In the genomic region with DNA sequence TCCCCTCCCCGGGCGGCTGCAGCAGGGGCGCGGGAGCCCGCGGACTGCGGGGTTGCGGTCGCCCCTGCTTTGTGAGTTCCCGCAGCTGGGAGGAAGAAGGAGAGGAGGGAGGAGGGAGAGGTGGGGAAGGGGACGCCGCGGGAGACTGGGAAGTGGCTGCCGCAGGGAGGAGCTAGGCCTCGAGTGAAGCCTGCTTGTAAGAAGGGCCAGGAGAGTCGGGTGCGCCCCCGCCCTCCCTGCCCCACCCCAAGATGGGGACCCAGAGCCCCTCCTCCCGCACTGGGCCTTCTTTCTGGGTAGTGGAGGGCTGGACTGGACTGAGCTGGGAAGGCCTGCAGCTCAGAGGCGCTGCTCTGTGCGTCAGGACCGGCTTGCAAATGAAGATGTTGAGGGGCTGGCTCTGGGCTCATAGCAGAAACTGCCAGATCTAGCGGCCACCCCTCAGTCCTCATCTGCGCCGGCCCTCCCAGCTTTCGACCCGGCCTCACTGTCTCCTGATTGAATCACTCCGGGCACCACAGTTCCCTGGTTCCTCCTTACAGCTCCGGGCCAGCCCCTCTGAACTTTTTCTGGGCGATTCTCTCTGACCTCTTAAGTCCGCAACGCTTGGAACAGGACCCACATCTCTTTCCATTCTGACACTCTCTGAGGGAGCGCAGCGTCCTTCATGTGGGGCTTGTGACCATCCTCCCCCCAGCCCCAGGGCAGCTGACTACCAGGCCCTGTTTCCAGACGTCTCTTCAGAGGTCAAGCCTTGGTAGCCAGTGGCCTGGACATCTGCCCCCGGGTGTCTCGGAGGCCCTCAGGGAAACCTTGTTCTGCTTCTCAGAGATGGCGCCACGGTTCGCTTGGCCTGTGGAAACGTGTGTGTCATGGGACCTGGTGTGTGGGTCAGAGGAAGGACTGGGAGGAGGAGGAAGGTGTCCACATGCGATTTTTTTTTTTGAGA, we compare ENCODE assay signal across 8 cellular contexts. TPM values are rescaled to one million over a fixed set of nuclear protein-coding genes. Genes with fewer than 3 reads are reported as not detected.
DNase-seq lines count a peak whose midpoint lies in the region; ATAC-seq, FAIRE-seq and TF ChIP-seq lines count a peak whose summit lies in the region.

No MANE protein-coding gene starts in this region.

- FAIRE-seq in bronchial epithelial cell (lab: Jason Lieb, UNC), result no peak

- ATAC-seq in GM18511 (IDR thresholded peaks at IDR 0.05; ENCODE audit: unreplicated experiment), result peak; percentile 42
- no peak for ATAC-seq in GM21367 (IDR thresholded peaks at IDR 0.05; ENCODE audit: unreplicated experiment)
- no peak for ATAC-seq in HG02870 (IDR thresholded peaks at IDR 0.05; ENCODE audit: unreplicated experiment)

- no peaks in the 10 kb centered on the region for H3K27me3 ChIP-seq in bronchial epithelial cell (ENCODE audit: control insufficient read depth, insufficient read depth, low read length)

- no peaks in the 10 kb centered on the region for H3K36me3 ChIP-seq in bronchial epithelial cell (ENCODE audit: control insufficient read depth, insufficient read depth, low read length)

- H3K4me3 ChIP-seq in bronchial epithelial cell (ENCODE audit: low read depth, low read length) (peak overlapping the region; percentile 66), iPS-18c (ENCODE audit: insufficient read depth, low read depth, low read length) (peak overlapping the region; percentile 89), retinal pigment epithelial cell (ENCODE audit: low read length) (peak overlapping the region; percentile 58)

- TF ChIP-seq CTCF in bronchial epithelial cell (IDR thresholded peaks at IDR 0.05; ENCODE audit: insufficient read depth, low read length, severe bottlenecking), result no peak
- TF ChIP-seq CTCF in retinal pigment epithelial cell (conservative IDR thresholded peaks at IDR 0.05; ENCODE audit: low read depth, low read length), result no peak

- peaks cover 3% of the 10 kb centered on the region for H3K9me3 ChIP-seq in iPS-18c (ENCODE audit: control insufficient read depth, insufficient read depth, low read length)

- DNase-seq in AG08395 (ENCODE audit: low spot score), result peak; percentile 73
- DNase-seq in NCI-H82 treated with DMSO at 0.1 percent for 48 hours (lab: John Stamatoyannopoulos, UW; ENCODE audit: unreplicated experiment), result peak; percentile 4
- DNase-seq in bronchial epithelial cell (ENCODE audit: low read depth), result no peak
- no peak for DNase-seq in retinal pigment epithelial cell (ENCODE audit: low read depth)

RNA-seq across cellular contexts. Expression of gene SERPINH1, which starts 21.9 kb away (rescaled TPM):
- total RNA-seq in bronchial epithelial cell, result 80.8 and 86.9 TPM in 2 replicates

RNA-seq across cellular contexts. Expression of gene GDPD5, which starts 58.2 kb away (rescaled TPM):
- 0.13 and 2.1 TPM in 2 replicates for total RNA-seq in bronchial epithelial cell

Comparison
In these comparisons a context has a peak if more than half of its experiments do, and no peak if none do; other contexts are left out.
1. DNase-seq: peak in AG08395 (single experiment) and NCI-H82 treated with DMSO at 0.1 percent for 48 hours (single experiment); none in bronchial epithelial cell (single experiment) and retinal pigment epithelial cell (single experiment).
2. Peak in every context shown above with its lines, with median percentiles within 50 percentile points of each other: H3K4me3 ChIP-seq.